Comparison of ENCODE assay signal across 24 cellular contexts in the genomic region with DNA sequence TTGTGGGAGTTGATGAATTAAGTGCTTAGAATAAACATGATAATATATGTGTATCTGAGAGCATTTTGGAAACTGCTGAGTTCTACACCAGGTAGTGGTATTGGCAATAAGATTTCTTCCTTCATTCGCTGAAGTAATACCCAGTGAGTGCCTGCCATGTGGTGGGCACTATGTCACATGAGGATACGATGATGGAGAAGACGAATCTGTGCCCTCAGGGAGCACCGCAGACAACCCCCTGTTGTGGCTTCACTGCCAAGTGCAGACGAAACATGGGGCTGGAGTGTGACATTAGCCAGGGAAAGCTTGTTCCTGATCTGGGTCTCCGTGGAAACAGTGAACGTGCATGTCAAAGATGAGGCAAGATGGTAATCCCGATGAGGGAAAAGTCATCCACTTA. TPM values are rescaled to one million over a fixed set of nuclear protein-coding genes. Genes with fewer than 3 reads are reported as not detected.
"Had no signal": no experiment of that assay in that cellular context is flagged by ENCODE, and none has a peak within 500 bp of the region (broad histone marks: within the 10 kb centered on the region; RNA-seq: fewer than 3 reads in every experiment).

No MANE protein-coding gene starts in this region.

- H3K9me3 ChIP-seq: ovary, spleen, tibial nerve had no signal

- H3K9me3 Mint-ChIP-seq: activated CD4-positive, alpha-beta memory T cell treated with anti-CD3 and anti-CD28 coated beads for 36 hours; activated naive CD4-positive, alpha-beta T cell treated with anti-CD3 and anti-CD28 coated beads, Interleukin-2, amount 10 ng/mL, durations not matched to agents 7 days and 5 days; activated T-cell treated with anti-CD3 and anti-CD28 coated beads, Interleukin-2, amount 50 U/mL, for 4 hours; naive thymus-derived CD4-positive, alpha-beta T cell had no signal

- H3K27me3 Mint-ChIP-seq: activated CD4-positive, alpha-beta memory T cell treated with anti-CD3 and anti-CD28 coated beads for 36 hours; activated naive CD4-positive, alpha-beta T cell treated with anti-CD3 and anti-CD28 coated beads, Interleukin-2, amount 10 ng/mL, durations not matched to agents 7 days and 5 days; naive thymus-derived CD4-positive, alpha-beta T cell; progenitor cell of endocrine pancreas; T-helper 17 cell had no signal

- H3K36me3 ChIP-seq: ovary had no signal

- ATAC-seq: activated CD4-positive, CD25-positive, alpha-beta regulatory T cell treated with anti-CD3 and anti-CD28 coated beads, Interleukin-2, amount 50 U/mL, for 24 hours; activated T-cell treated with anti-CD3 and anti-CD28 coated beads, Interleukin-2, amount 50 U/mL, for 4 hours; left colon; naive thymus-derived CD4-positive, alpha-beta T cell; T-helper 17 cell had no signal

- H3K4me3 Mint-ChIP-seq: activated CD4-positive, alpha-beta memory T cell treated with anti-CD3 and anti-CD28 coated beads for 36 hours; activated naive CD4-positive, alpha-beta T cell treated with anti-CD3 and anti-CD28 coated beads, Interleukin-2, amount 10 ng/mL, durations not matched to agents 7 days and 5 days; activated T-cell treated with anti-CD3 and anti-CD28 coated beads, Interleukin-2, amount 50 U/mL, for 4 hours; naive thymus-derived CD4-positive, alpha-beta T cell; T-helper 17 cell had no signal

- DNase-seq: activated CD4-positive, alpha-beta memory T cell treated with anti-CD3 and anti-CD28 coated beads for 36 hours; activated CD4-positive, alpha-beta T cell treated with anti-CD3 and anti-CD28 coated beads for 48 hours; activated CD8-positive, alpha-beta memory T cell treated with anti-CD3 and anti-CD28 coated beads, Interleukin-2, amount 50 U/mL, for 48 hours; activated naive CD4-positive, alpha-beta T cell treated with anti-CD3 and anti-CD28 coated beads, Interleukin-2, amount 10 ng/mL, durations not matched to agents 7 days and 5 days; activated T-cell treated with anti-CD3 and anti-CD28 coated beads, Interleukin-2, amount 50 U/mL, for 4 hours; amniotic stem cell; central memory CD4-positive, alpha-beta T cell; head of caudate nucleus; hippocampal formation; left colon; mammary epithelial cell; midbrain; naive thymus-derived CD4-positive, alpha-beta T cell; ovary; retina; spleen; stimulated activated naive CD4-positive, alpha-beta T cell treated with Interleukin-2 at 50 U/mL for 16 hours; T-helper 17 cell; T1000; WERI-Rb-1 had no signal

- H3K4me3 ChIP-seq: ovary, spleen, tibial nerve had no signal

- H3K27ac Mint-ChIP-seq: activated CD4-positive, alpha-beta memory T cell treated with anti-CD3 and anti-CD28 coated beads for 36 hours; activated naive CD4-positive, alpha-beta T cell treated with anti-CD3 and anti-CD28 coated beads, Interleukin-2, amount 10 ng/mL, durations not matched to agents 7 days and 5 days; progenitor cell of endocrine pancreas; T-helper 17 cell had no signal

- H3K27ac ChIP-seq: ovary, spleen, tibial nerve, WERI-Rb-1 had no signal

- FAIRE-seq: keratinocyte had no signal

- H3K27me3 ChIP-seq: ovary, spleen, tibial nerve had no signal

RNA-seq across cellular contexts. Expression of a gene that starts 53.7 kb away (rescaled TPM):
- total RNA-seq: naive thymus-derived CD4-positive, alpha-beta T cell; T-helper 17 cell had no signal
